Comparison of ENCODE assay signal across 12 cellular contexts in genomic region chr5:139960723-139961383, GRCh38.
DNase-seq lines count a peak whose midpoint lies in the region; ATAC-seq and TF ChIP-seq lines count a peak whose summit lies in the region.
"Had no signal": no experiment of that assay in that cellular context is flagged by ENCODE, and none has a peak within 500 bp of the region (broad histone marks: within the 10 kb centered on the region; RNA-seq: fewer than 3 reads in every experiment).

No MANE protein-coding gene starts in this region.

- H2BK120ac ChIP-seq in mesendoderm (ENCODE audit: low read depth, low read length): no peak overlapping the region

- ATAC-seq in GM19372 (IDR thresholded peaks at IDR 0.05; ENCODE audit: low read depth, unreplicated experiment): peak; percentile 61
- peak; percentile 75 for ATAC-seq in HG02885 (IDR thresholded peaks at IDR 0.05; ENCODE audit: poor library complexity, unreplicated experiment)
- ATAC-seq in RWPE2 (ENCODE audit: low read depth): no peak
- no peak for ATAC-seq in mucosa of descending colon

- peaks cover 50% of the 10 kb centered on the region for H3K27me3 Mint-ChIP-seq in HFFc6 (ENCODE audit: insufficient read depth)

- no peaks in the 10 kb centered on the region for H3K79me2 ChIP-seq in mesendoderm (ENCODE audit: control insufficient read depth, insufficient read depth, low read length)

- DNase-seq in GM13976 (ENCODE audit: low spot score): peak; percentile 50
- DNase-seq in RWPE2 (ENCODE audit: low spot score): peak; percentile 38
- no peak for DNase-seq in mucosa of descending colon
- DNase-seq in mesendoderm: no peak
- DNase-seq in NCI-H1105 (lab: John Stamatoyannopoulos, UW): no peak
- no peak for DNase-seq in HFFc6
- DNase-seq: NCI-H187 treated with DMSO at 0.1 percent for 48 hours, SHP77 had no signal

- in situ Hi-C loops in GM13976 (cut with MboI; ENCODE audit: low sequenced_read_pairs, unreplicated experiment): no loop called here

- H3K9me3 ChIP-seq in RWPE2 (ENCODE audit: severe bottlenecking) (no peaks in the 10 kb centered on the region), mucosa of descending colon (no peaks in the 10 kb centered on the region)
- H3K9me3 ChIP-seq: BLaER1 had no signal

- H3K4me3 Mint-ChIP-seq in HFFc6: no peak overlapping the region

- H3K4me1 Mint-ChIP-seq in HFFc6 (ENCODE audit: low read depth): no peaks in the 10 kb centered on the region

- no peak overlapping the region for H3K18ac ChIP-seq in mesendoderm (ENCODE audit: low read length)

- no peaks in the 10 kb centered on the region for H3K36me3 ChIP-seq in RWPE2 (ENCODE audit: low read depth)
- no peaks in the 10 kb centered on the region for H3K36me3 ChIP-seq in mucosa of descending colon (ENCODE audit: low read depth)
- no peaks in the 10 kb centered on the region for H3K36me3 ChIP-seq in mesendoderm (ENCODE audit: control insufficient read depth, insufficient read depth, low read length)
- H3K36me3 ChIP-seq: BLaER1 had no signal

- H3K27ac ChIP-seq in RWPE2 (ENCODE audit: poor library complexity, severe bottlenecking) (no peak overlapping the region), mesendoderm (ENCODE audit: low read depth, low read length) (no peak overlapping the region)
- H3K27ac ChIP-seq: BLaER1 had no signal

- H3K4me2 ChIP-seq in mesendoderm (ENCODE audit: low read length): no peak overlapping the region
- H3K4me2 ChIP-seq: BLaER1 had no signal

- H3K23ac ChIP-seq in mesendoderm (ENCODE audit: low read length): no peak overlapping the region

- no peak overlapping the region for H3K9ac ChIP-seq in mesendoderm (ENCODE audit: low read length)
- H3K9ac ChIP-seq: BLaER1 had no signal

- no peaks in the 10 kb centered on the region for H3K4me1 ChIP-seq in RWPE2 (ENCODE audit: insufficient read depth, poor library complexity, severe bottlenecking)
- no peaks in the 10 kb centered on the region for H3K4me1 ChIP-seq in mucosa of descending colon (ENCODE audit: low read depth)
- peaks cover 4% of the 10 kb centered on the region for H3K4me1 ChIP-seq in mesendoderm (ENCODE audit: control insufficient read depth, low read depth, low read length)
- H3K4me1 ChIP-seq: BLaER1 had no signal

- no peaks in the 10 kb centered on the region for H3K36me3 Mint-ChIP-seq in HFFc6 (ENCODE audit: low read depth)

- no peaks in the 10 kb centered on the region for H3K79me1 ChIP-seq in mesendoderm (ENCODE audit: low read length)

- no peaks in the 10 kb centered on the region for H3K9me3 Mint-ChIP-seq in HFFc6

- no peak overlapping the region for H3K27ac Mint-ChIP-seq in HFFc6

- no peak overlapping the region for H3K4me3 ChIP-seq in RWPE2 (ENCODE audit: severe bottlenecking)
- no peak overlapping the region for H3K4me3 ChIP-seq in mucosa of descending colon
- H3K4me3 ChIP-seq in mesendoderm (ENCODE audit: low read length): no peak overlapping the region
- H3K4me3 ChIP-seq: BLaER1, skin epidermis had no signal

- intact Hi-C loops in mucosa of descending colon (cut with DNase I, micrococcal nuclease): loop anchor here in 1 of 2 donors (10.0 kb wide), 1 partner anchor 96 kb away; no protein-coding TSS in a partner anchor

- WGBS in mesendoderm (ENCODE audit: extremely low coverage, insufficient coverage, low lambda C conversion rate): no CpG with 5 or more reads among the region's 9 CpGs

- no peak for TF ChIP-seq CTCF in GM13976 (IDR thresholded peaks at IDR 0.05; ENCODE audit: borderline replicate concordance, control extremely low read depth, extremely low read depth, insufficient read depth, missing control alignments)
- TF ChIP-seq CTCF in RWPE2 (IDR thresholded peaks at IDR 0.05; ENCODE audit: poor library complexity, severe bottlenecking): no peak
- no peak for TF ChIP-seq CTCF in mucosa of descending colon (IDR thresholded peaks at IDR 0.05)
- TF ChIP-seq CTCF in HFFc6 (IDR thresholded peaks at IDR 0.05): no peak

- no peak overlapping the region for H2AK5ac ChIP-seq in mesendoderm (ENCODE audit: low read length)

- H3K27me3 ChIP-seq in RWPE2 (ENCODE audit: insufficient read depth, poor library complexity, severe bottlenecking) (no peaks in the 10 kb centered on the region), mesendoderm (ENCODE audit: insufficient read depth, low read length, poor library complexity) (no peaks in the 10 kb centered on the region)
- H3K27me3 ChIP-seq: BLaER1 had no signal

- H2BK15ac ChIP-seq in mesendoderm (replicated peaks; ENCODE audit: low read depth): no peak overlapping the region

- no peak overlapping the region for H3K4ac ChIP-seq in mesendoderm (ENCODE audit: low read depth, low read length)

- no peak overlapping the region for H3K56ac ChIP-seq in mesendoderm (ENCODE audit: low read length)

- no peak overlapping the region for H4K5ac ChIP-seq in mesendoderm (ENCODE audit: low read length)

- no peak overlapping the region for H2BK5ac ChIP-seq in mesendoderm (ENCODE audit: low read length)

- no peak overlapping the region for H4K8ac ChIP-seq in mesendoderm (ENCODE audit: low read depth, low read length)

Comparison
In these comparisons a context has a peak if more than half of its experiments do, and no peak if none do; other contexts are left out.
1. DNase-seq: peak in GM13976 (single experiment) and RWPE2 (single experiment); none in mucosa of descending colon (0 of 3), mesendoderm (single experiment), NCI-H1105 (single experiment) and HFFc6 (single experiment).
2. ATAC-seq: peak in GM19372 (single experiment) and HG02885 (single experiment); none in RWPE2 (single experiment) and mucosa of descending colon (single experiment).